ENCODE assay signal across 13 cellular contexts in genomic region chr13:44207476-44207875, GRCh38.
DNase-seq lines count a peak whose midpoint lies in the region; ATAC-seq and TF ChIP-seq lines count a peak whose summit lies in the region.
"Had no signal": no experiment of that assay in that cellular context is flagged by ENCODE, and none has a peak within 500 bp of the region (broad histone marks: within the 10 kb centered on the region; RNA-seq: fewer than 3 reads in every experiment).

No MANE protein-coding gene starts in this region.

- H3K9me3 ChIP-seq in HCT116 (ENCODE audit: control insufficient read depth in 1 of 2, insufficient read depth in 1 of 2, low read depth in 1 of 2, low read length in 2 of 2) = peaks cover 0 to 5% of the 10 kb centered on the region in 2 experiments; a peak in 1 of 4 replicates
- H3K9me3 ChIP-seq in RWPE2 (ENCODE audit: severe bottlenecking) = no peaks in the 10 kb centered on the region
- H3K9me3 ChIP-seq in mucosa of descending colon = peaks cover 3% of the 10 kb centered on the region
- no peaks in the 10 kb centered on the region for H3K9me3 ChIP-seq in H9 (ENCODE audit: control insufficient read depth, low read depth, low read length)

- H3K36me3 Mint-ChIP-seq in H9 (ENCODE audit: insufficient read depth in 1 of 3, low read depth in 3 of 3) = peaks cover 0 to 6% (median 0%) of the 10 kb centered on the region in 3 experiments; a peak in 1 of 7 replicates
- H3K36me3 Mint-ChIP-seq: CD4-positive, CD25-positive, alpha-beta regulatory T cell had no signal

- no peak overlapping the region for H3K14ac ChIP-seq in H9 (ENCODE audit: insufficient read depth, low read length)

- H3K18ac ChIP-seq in H9 (ENCODE audit: insufficient read length, low read depth, low read length) = no peak overlapping the region

- CTCF ChIA-PET in HCT116 (lab: Charles Lee) = no interaction called here

- H2BK120ac ChIP-seq in H9 (ENCODE audit: low read depth, low read length, poor library complexity, severe bottlenecking) = no peak overlapping the region

- H3K4me1 Mint-ChIP-seq in H9 = peaks cover 9 to 10% of the 10 kb centered on the region in 2 experiments
- H3K4me1 Mint-ChIP-seq: CD4-positive, CD25-positive, alpha-beta regulatory T cell had no signal

- peaks cover 3 to 6% of the 10 kb centered on the region in 2 experiments; a peak in 2 of 5 replicates for H3K9me3 Mint-ChIP-seq in H9

- H4K20me1 ChIP-seq in HCT116 (ENCODE audit: insufficient read depth) (no peaks in the 10 kb centered on the region), H9 (ENCODE audit: control insufficient read depth, insufficient read depth, insufficient read length) (no peaks in the 10 kb centered on the region)
- H4K20me1 ChIP-seq: BLaER1 treated with 17β-estradiol and CSF1 and Interleukin-3, amounts not matched to agents 10 nM and 100 nM had no signal

- no peaks in the 10 kb centered on the region for H3K79me2 ChIP-seq in HCT116 (ENCODE audit: insufficient read depth, low read length)
- H3K79me2 ChIP-seq in H9 (ENCODE audit: insufficient read depth, low read length) = no peaks in the 10 kb centered on the region

- H3T11ph ChIP-seq in H9 (ENCODE audit: low read length) = no peak overlapping the region

- H3K56ac ChIP-seq in H9 (ENCODE audit: insufficient read length, low read depth, low read length) = no peak overlapping the region

- POLR2A ChIA-PET in HCT116 (lab: Charles Lee) = no interaction called here

- H2AFZ ChIP-seq in HCT116 (ENCODE audit: low read depth, low read length, poor library complexity, severe bottlenecking) (no peak overlapping the region), H9 (ENCODE audit: low read length) (no peak overlapping the region)

- no peak for TF ChIP-seq RAD21 in HCT116 (IDR thresholded peaks at IDR 0.05; ENCODE audit: low read depth)

- RAD21 ChIA-PET in HCT116 (lab: Charles Lee; ENCODE audit: low non-redundant PET in 1 of 2, low total read pairs in 2 of 2, uncharacterized antibody in 2 of 2, unreplicated experiment in 2 of 2) = no interaction called here

- intact Hi-C loops in HCT116 (cut with micrococcal nuclease) = no loop called here
- intact Hi-C loops in mucosa of descending colon (cut with DNase I, micrococcal nuclease) = no loop called here

- H3K4me3 Mint-ChIP-seq in H9 = no peak overlapping the region
- H3K4me3 Mint-ChIP-seq: CD4-positive, CD25-positive, alpha-beta regulatory T cell had no signal

- H2BK20ac ChIP-seq in H9 (ENCODE audit: low read depth, low read length, poor library complexity, severe bottlenecking) = no peak overlapping the region

- no peaks in the 10 kb centered on the region for H3K9me2 ChIP-seq in HCT116 (ENCODE audit: insufficient read depth)

- H2BK5ac ChIP-seq in H9 (ENCODE audit: insufficient read length, low read length) = no peak overlapping the region

- H3K23ac ChIP-seq in H9 (ENCODE audit: insufficient read length, low read depth, low read length) = no peak overlapping the region

- H3K27me3 ChIP-seq in HCT116 (ENCODE audit: insufficient read depth, low read length) (no peaks in the 10 kb centered on the region), RWPE2 (ENCODE audit: insufficient read depth, poor library complexity, severe bottlenecking) (no peaks in the 10 kb centered on the region), H9 (ENCODE audit: insufficient read depth, low read length) (no peaks in the 10 kb centered on the region)
- H3K27me3 ChIP-seq: BLaER1 treated with 17β-estradiol and CSF1 and Interleukin-3, amounts not matched to agents 10 nM and 100 nM had no signal

- H3K36me3 ChIP-seq in HCT116 (ENCODE audit: control insufficient read depth in 1 of 2, insufficient read depth in 2 of 2, low read length in 2 of 2) (no peaks in the 10 kb centered on the region), RWPE2 (ENCODE audit: low read depth) (no peaks in the 10 kb centered on the region), mucosa of descending colon (ENCODE audit: low read depth) (no peaks in the 10 kb centered on the region)
- H3K36me3 ChIP-seq: BLaER1 treated with 17β-estradiol and CSF1 and Interleukin-3, amounts not matched to agents 10 nM and 100 nM had no signal

- H4K91ac ChIP-seq in H9 (ENCODE audit: insufficient read length, low read depth, low read length) = no peak overlapping the region

- DNase-seq in HCT116 (ENCODE audit: low read depth, low spot score) = no peak
- DNase-seq in RWPE2 (ENCODE audit: low spot score) = no peak
- DNase-seq in epithelial cell of esophagus (ENCODE audit: low read depth) = peak; percentile 58
- no peak for DNase-seq in mucosa of descending colon
- DNase-seq in H9 = no peak
- DNase-seq in foreskin fibroblast = no peak
- no peak for DNase-seq in NCI-H524 (lab: John Stamatoyannopoulos, UW)
- DNase-seq: ACHN; CD4-positive, CD25-positive, alpha-beta regulatory T cell; DMS53; GOT3; HCEC 1CT had no signal

- no peak overlapping the region for H2BK15ac ChIP-seq in H9 (ENCODE audit: low read depth, low read length)

- no peak overlapping the region for H4K8ac ChIP-seq in H9 (replicated peaks; ENCODE audit: insufficient read length, low read depth, low read length)

- peaks cover 2% of the 10 kb centered on the region; the same call in 1 of the 2 replicates for H3K27me3 Mint-ChIP-seq in H9 (ENCODE audit: low read depth)

- WGBS in H9 (ENCODE audit: extremely low coverage, insufficient read length, low lambda C conversion rate) = no CpG with 5 or more reads among the region's 2 CpGs

- peak overlapping the region; percentile 25; the same call in 1 of the 2 replicates for H3K4me2 ChIP-seq in HCT116 (ENCODE audit: low read length)
- no peak overlapping the region for H3K4me2 ChIP-seq in H9 (ENCODE audit: insufficient read depth, insufficient read length, low read length)
- H3K4me2 ChIP-seq: BLaER1 treated with 17β-estradiol and CSF1 and Interleukin-3, amounts not matched to agents 10 nM and 100 nM had no signal

- H3K23me2 ChIP-seq in H9 (ENCODE audit: insufficient read length, low read depth, low read length, poor library complexity, severe bottlenecking) = no peaks in the 10 kb centered on the region

- no peaks in the 10 kb centered on the region for H3K79me1 ChIP-seq in H9 (ENCODE audit: insufficient read depth, low read depth, low read length, poor library complexity, severe bottlenecking)

- H3K4me1 ChIP-seq in HCT116 (ENCODE audit: control insufficient read depth in 1 of 2, insufficient read depth in 2 of 2, low read length in 2 of 2) = peaks cover 0 to 6% of the 10 kb centered on the region in 2 experiments; a peak in 2 of 4 replicates
- H3K4me1 ChIP-seq in RWPE2 (ENCODE audit: insufficient read depth, poor library complexity, severe bottlenecking) = no peaks in the 10 kb centered on the region
- no peaks in the 10 kb centered on the region for H3K4me1 ChIP-seq in mucosa of descending colon (ENCODE audit: low read depth)
- H3K4me1 ChIP-seq in H9 (ENCODE audit: insufficient read depth, low read length) = no peaks in the 10 kb centered on the region

- H3K27ac ChIP-seq in HCT116 (ENCODE audit: low read depth, low read length) = no peak overlapping the region
- H3K27ac ChIP-seq in RWPE2 (ENCODE audit: poor library complexity, severe bottlenecking) = no peak overlapping the region
- H3K27ac ChIP-seq in H9 (ENCODE audit: insufficient read length, low read depth, low read length) = no peak overlapping the region
- H3K27ac ChIP-seq: BLaER1 treated with 17β-estradiol and CSF1 and Interleukin-3, amounts not matched to agents 10 nM and 100 nM had no signal

- BruUV-seq in HCT116 (replicated peaks; lab: Mats Ljungman, UMichigan) = no TSS peak

- H3K27ac Mint-ChIP-seq in H9 = no peak overlapping the region
- H3K27ac Mint-ChIP-seq: CD4-positive, CD25-positive, alpha-beta regulatory T cell had no signal

- no peak overlapping the region for H3K4ac ChIP-seq in H9 (ENCODE audit: low read depth, low read length)

- TF ChIP-seq CTCF in HCT116 (IDR thresholded peaks at IDR 0.05 in 2 of 3, conservative IDR thresholded peaks at IDR 0.05 in 1 of 3; ENCODE audit: borderline replicate concordance in 1 of 3, insufficient read depth in 1 of 3, low read depth in 2 of 3, low read length in 2 of 3) (no peak), RWPE2 (IDR thresholded peaks at IDR 0.05; ENCODE audit: poor library complexity, severe bottlenecking) (no peak), epithelial cell of esophagus (IDR thresholded peaks at IDR 0.05; ENCODE audit: insufficient read depth, low read depth, low read length, missing control alignments) (no peak), mucosa of descending colon (IDR thresholded peaks at IDR 0.05) (no peak), H9 (conservative IDR thresholded peaks at IDR 0.05) (no peak), foreskin fibroblast (IDR thresholded peaks at IDR 0.05; ENCODE audit: low read depth, low read length) (no peak)

- no peak overlapping the region for H3K4me3 ChIP-seq in HCT116 (replicated peaks in 1 of 2; ENCODE audit: low read depth in 1 of 2, low read length in 2 of 2)
- H3K4me3 ChIP-seq in RWPE2 (ENCODE audit: severe bottlenecking) = no peak overlapping the region
- H3K4me3 ChIP-seq in epithelial cell of esophagus (ENCODE audit: low read length) = no peak overlapping the region
- H3K4me3 ChIP-seq in mucosa of descending colon = no peak overlapping the region
- no peak overlapping the region for H3K4me3 ChIP-seq in foreskin fibroblast (ENCODE audit: low read depth in 1 of 2, low read length in 2 of 2)
- H3K4me3 ChIP-seq: BLaER1 treated with 17β-estradiol and CSF1 and Interleukin-3, amounts not matched to agents 10 nM and 100 nM had no signal

- H4K5ac ChIP-seq in H9 (ENCODE audit: insufficient read length, low read depth, low read length) = no peak overlapping the region

- no peak overlapping the region for H3K9ac ChIP-seq in HCT116 (ENCODE audit: low read length)
- H3K9ac ChIP-seq in H9 (ENCODE audit: extremely low read depth, insufficient read length, low read length) = no peak overlapping the region
- H3K9ac ChIP-seq: BLaER1 treated with 17β-estradiol and CSF1 and Interleukin-3, amounts not matched to agents 10 nM and 100 nM had no signal

- no peak overlapping the region for H2BK12ac ChIP-seq in H9 (ENCODE audit: insufficient read length, low read depth, low read length)

- no peak overlapping the region for H2AK5ac ChIP-seq in H9 (ENCODE audit: insufficient read length, low read length)

- TF ChIP-seq POLR2A in HCT116 (IDR thresholded peaks at IDR 0.05; ENCODE audit: borderline replicate concordance, extremely low read depth, insufficient read depth, insufficient read length) = no peak

- ATAC-seq in HCT116 (no peak), RWPE2 (ENCODE audit: low read depth) (peak; percentile 63; the same call in 2 of the 3 replicates), mucosa of descending colon (peak; percentile 69)
